8 cellular contexts compared by ENCODE assay signal in genomic region chr13:48532473-48533206, GRCh38.
DNase-seq lines count a peak whose midpoint lies in the region; ATAC-seq lines count a peak whose summit lies in the region.

Gene RCBTB2, minus strand, starts transcription at chr13:48533080. Its CDS starts 11,141 bp downstream, at chr13:48521939.

- peaks cover 9% of the 10 kb centered on the region for H3K9me3 Mint-ChIP-seq in memory B cell

- peak; percentile 82 for DNase-seq in CMK (ENCODE audit: low read depth)
- peak; percentile 79 for DNase-seq in HS-27A (ENCODE audit: low read depth)
- peak; percentile 99 for DNase-seq in NK-92 (lab: John Stamatoyannopoulos, UW; ENCODE audit: unreplicated experiment)
- peak; percentile 98 for DNase-seq in activated CD8-positive, alpha-beta memory T cell treated with anti-CD3 and anti-CD28 coated beads for 4 hours (ENCODE audit: low read depth in 2 of 2)
- DNase-seq in effector memory CD4-positive, alpha-beta T cell: peak; percentile 94 to 98 (median 97)
- DNase-seq in memory B cell (ENCODE audit: low spot score in 2 of 2): peak; percentile 96 to 97
- peak; percentile 99 for DNase-seq in stimulated activated CD8-positive, alpha-beta memory T cell treated with anti-CD3 and anti-CD28 coated beads, Interleukin-12 subunit alpha, Interleukin-12 subunit beta, amount 100 ng/mL, for 1 hour (ENCODE audit: low read depth)

- peaks cover 11% of the 10 kb centered on the region for H3K4me1 Mint-ChIP-seq in memory B cell

- peak within 1 kb of the TSS; percentile 94 for H3K27ac Mint-ChIP-seq in memory B cell

- H3K27me3 ChIP-seq in effector memory CD4-positive, alpha-beta T cell (replicated peaks; ENCODE audit: control insufficient read depth, insufficient read depth, low read length, poor library complexity, severe bottlenecking): no peaks in the 10 kb centered on the region

- no peaks in the 10 kb centered on the region for H3K36me3 ChIP-seq in effector memory CD4-positive, alpha-beta T cell (ENCODE audit: control insufficient read depth, insufficient read depth, low read length)

- H3K9me3 ChIP-seq in effector memory CD4-positive, alpha-beta T cell (ENCODE audit: control insufficient read depth, low read length): no peaks in the 10 kb centered on the region

- H3K27ac ChIP-seq in effector memory CD4-positive, alpha-beta T cell (ENCODE audit: insufficient read depth, low read length, poor library complexity, severe bottlenecking): peak within 1 kb of the TSS; percentile 96

- peak within 1 kb of the TSS; percentile 95 for H3K4me3 Mint-ChIP-seq in memory B cell

- peaks cover 2% of the 10 kb centered on the region for H3K36me3 Mint-ChIP-seq in memory B cell

- peak; percentile 72 for ATAC-seq in GM19468 (IDR thresholded peaks at IDR 0.05; ENCODE audit: extremely low read depth, unreplicated experiment)
- ATAC-seq in memory B cell (ENCODE audit: low read depth): peak; percentile 91

- peak within 1 kb of the TSS; percentile 83 for H3K4me3 ChIP-seq in effector memory CD4-positive, alpha-beta T cell (ENCODE audit: insufficient read depth, low read depth, low read length, poor library complexity, severe bottlenecking)

- H3K4me1 ChIP-seq in effector memory CD4-positive, alpha-beta T cell (ENCODE audit: control insufficient read depth, insufficient read depth, low read length, poor library complexity, severe bottlenecking): peaks cover 18% of the 10 kb centered on the region

- H3K27me3 Mint-ChIP-seq in memory B cell: peaks cover 8% of the 10 kb centered on the region

Comparison
In these comparisons a context has a peak if more than half of its experiments do, and no peak if none do; other contexts are left out.
1. Peak in every context shown above with its lines: DNase-seq, ATAC-seq, H3K4me3 ChIP-seq and H3K27ac ChIP-seq.